ENCODE assay signal across 20 cellular contexts in the genomic region with DNA sequence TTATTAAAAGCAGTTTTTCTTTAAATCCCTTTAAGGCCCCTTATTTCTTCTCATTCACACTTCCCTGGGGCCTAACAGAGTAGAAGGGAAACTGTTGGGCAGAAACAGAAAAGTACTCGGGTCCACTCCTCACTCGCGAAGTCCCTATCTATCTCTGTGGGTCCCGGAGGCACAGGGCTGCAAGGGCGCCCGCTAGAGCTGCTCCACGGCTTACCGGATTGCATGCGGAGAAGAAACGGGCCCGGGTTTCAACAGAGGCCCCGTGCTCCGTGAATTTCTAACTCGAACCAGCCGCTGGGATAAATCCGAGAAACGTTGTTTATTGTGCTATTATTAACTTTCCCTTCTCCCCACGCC. TPM values are rescaled to one million over a fixed set of nuclear protein-coding genes. Genes with fewer than 3 reads are reported as not detected.
A peak's percentile ranks its signal among the peaks of the same experiment; 100 is the strongest.
DNase-seq lines count a peak whose midpoint lies in the region; ATAC-seq and TF ChIP-seq lines count a peak whose summit lies in the region.
"Had no signal": no experiment of that assay in that cellular context is flagged by ENCODE, and none has a peak within 500 bp of the region (broad histone marks: within the 10 kb centered on the region; RNA-seq: fewer than 3 reads in every experiment).

No MANE protein-coding gene starts in this region.

- H3K9ac ChIP-seq in endodermal cell (ENCODE audit: extremely low read depth, low read length, poor library complexity, severe bottlenecking): no peak overlapping the region
- no peak overlapping the region for H3K9ac ChIP-seq in mesendoderm (ENCODE audit: low read length)
- H3K9ac ChIP-seq: BLaER1 treated with 17β-estradiol and CSF1 and Interleukin-3, amounts not matched to agents 10 nM and 100 nM had no signal

- H2BK5ac ChIP-seq in mesendoderm (ENCODE audit: low read length): no peak overlapping the region

- peaks cover 4% of the 10 kb centered on the region for H3K9me3 Mint-ChIP-seq in endodermal cell

- ATAC-seq in Right ventricle myocardium superior (ENCODE audit: poor library complexity) (no peak), HG02840 (IDR thresholded peaks at IDR 0.05; ENCODE audit: low FRiP score, unreplicated experiment) (no peak)
- ATAC-seq: HCT116, Panc1 had no signal

- H3K27ac ChIP-seq in left ventricle myocardium inferior (replicated peaks) (no peak overlapping the region), endodermal cell (ENCODE audit: low read depth, low read length) (no peak overlapping the region), mesendoderm (ENCODE audit: low read depth, low read length) (no peak overlapping the region), adrenal gland (no peak overlapping the region)
- H3K27ac ChIP-seq: BLaER1 treated with 17β-estradiol and CSF1 and Interleukin-3, amounts not matched to agents 10 nM and 100 nM; HL-60 had no signal

- no peak overlapping the region for H3K23ac ChIP-seq in mesendoderm (ENCODE audit: low read length)

- DNase-seq in left ventricle myocardium inferior (no peak), Right ventricle myocardium superior (no peak), endodermal cell (peak; percentile 60), mesendoderm (no peak), NCI-H345 (lab: John Stamatoyannopoulos, UW) (no peak), RPMI8226 (no peak), adrenal gland (no peak)
- DNase-seq: 8988T, KG1, NCI-H1092 treated with DMSO at 0.1 percent for 48 hours, NCI-H187, NCI-H2171, NCI-H82, SHP77 had no signal

- no peak for TF ChIP-seq CTCF in left ventricle myocardium inferior (IDR thresholded peaks at IDR 0.05; ENCODE audit: borderline replicate concordance)
- TF ChIP-seq CTCF in endodermal cell (conservative IDR thresholded peaks at IDR 0.05): no peak
- no peak for TF ChIP-seq CTCF in adrenal gland (IDR thresholded peaks at IDR 0.05)

- no peak overlapping the region for H4K5ac ChIP-seq in mesendoderm (ENCODE audit: low read length)

- H3K4me1 Mint-ChIP-seq in endodermal cell: peaks cover 24% of the 10 kb centered on the region

- H3K27me3 ChIP-seq in left ventricle myocardium inferior (ENCODE audit: low read depth) (peaks cover 99% of the 10 kb centered on the region), endodermal cell (ENCODE audit: control insufficient read depth, insufficient read depth, low read length, poor library complexity, severe bottlenecking) (peaks cover 90% of the 10 kb centered on the region), mesendoderm (ENCODE audit: insufficient read depth, low read length, poor library complexity) (peaks cover 59% of the 10 kb centered on the region), adrenal gland (peaks cover 77% of the 10 kb centered on the region)

- H3K9me3 ChIP-seq in left ventricle myocardium inferior (replicated peaks): no peaks in the 10 kb centered on the region
- H3K9me3 ChIP-seq in endodermal cell (ENCODE audit: control insufficient read depth, low read length): no peaks in the 10 kb centered on the region
- H3K9me3 ChIP-seq in adrenal gland (replicated peaks in 1 of 3): no peaks in the 10 kb centered on the region

- H3K4me1 ChIP-seq in left ventricle myocardium inferior (peaks cover 49% of the 10 kb centered on the region), endodermal cell (ENCODE audit: control insufficient read depth, insufficient read depth, low read length) (no peaks in the 10 kb centered on the region), mesendoderm (ENCODE audit: control insufficient read depth, low read depth, low read length) (no peaks in the 10 kb centered on the region), adrenal gland (replicated peaks in 1 of 2) (peaks cover 0 to 7% of the 10 kb centered on the region in 2 donors)

- H3K79me2 ChIP-seq in mesendoderm (ENCODE audit: control insufficient read depth, insufficient read depth, low read length): no peaks in the 10 kb centered on the region

- H3K27me3 Mint-ChIP-seq in endodermal cell (ENCODE audit: insufficient read depth): peaks cover 93% of the 10 kb centered on the region

- H2BK120ac ChIP-seq in mesendoderm (ENCODE audit: low read depth, low read length): no peak overlapping the region

- no peak overlapping the region for H3K56ac ChIP-seq in mesendoderm (ENCODE audit: low read length)

- TF ChIP-seq POLR2A in adrenal gland (IDR thresholded peaks at IDR 0.05): no peak

- H3K27ac Mint-ChIP-seq in endodermal cell: no peak overlapping the region

- no peak overlapping the region for H3K4ac ChIP-seq in mesendoderm (ENCODE audit: low read depth, low read length)

- H3K36me3 ChIP-seq in left ventricle myocardium inferior (no peaks in the 10 kb centered on the region), endodermal cell (ENCODE audit: control insufficient read depth, insufficient read depth, low read length) (no peaks in the 10 kb centered on the region), mesendoderm (ENCODE audit: control insufficient read depth, insufficient read depth, low read length) (no peaks in the 10 kb centered on the region), adrenal gland (replicated peaks in 1 of 2) (no peaks in the 10 kb centered on the region)
- H3K36me3 ChIP-seq: BLaER1 treated with 17β-estradiol and CSF1 and Interleukin-3, amounts not matched to agents 10 nM and 100 nM had no signal

- H3K18ac ChIP-seq in mesendoderm (ENCODE audit: low read length): no peak overlapping the region

- no peak overlapping the region for H2AK5ac ChIP-seq in mesendoderm (ENCODE audit: low read length)

- no peaks in the 10 kb centered on the region for H3K36me3 Mint-ChIP-seq in endodermal cell (ENCODE audit: low read depth)

- H3K4me2 ChIP-seq in mesendoderm (ENCODE audit: low read length): peak overlapping the region; percentile 3
- H3K4me2 ChIP-seq: BLaER1 treated with 17β-estradiol and CSF1 and Interleukin-3, amounts not matched to agents 10 nM and 100 nM had no signal

- peak overlapping the region; percentile 38 for H3K4me3 Mint-ChIP-seq in endodermal cell

- no peaks in the 10 kb centered on the region for H3K79me1 ChIP-seq in mesendoderm (ENCODE audit: low read length)

- H4K8ac ChIP-seq in mesendoderm (ENCODE audit: low read depth, low read length): no peak overlapping the region

- no peak overlapping the region for H2BK15ac ChIP-seq in mesendoderm (replicated peaks; ENCODE audit: low read depth)

- H3K4me3 ChIP-seq in left ventricle myocardium inferior (peak overlapping the region; percentile 33), endodermal cell (ENCODE audit: low read length) (no peak overlapping the region), mesendoderm (ENCODE audit: low read length) (no peak overlapping the region), adrenal gland (no peak overlapping the region)
- H3K4me3 ChIP-seq: BLaER1 treated with 17β-estradiol and CSF1 and Interleukin-3, amounts not matched to agents 10 nM and 100 nM had no signal

- intact Hi-C loops in left ventricle myocardium inferior (cut with micrococcal nuclease): no loop called here
- intact Hi-C loops in Right ventricle myocardium superior (cut with DNase I): no loop called here
- intact Hi-C loops in adrenal gland (cut with DNase I): no loop called here

- WGBS in endodermal cell (ENCODE audit: insufficient coverage in 1 of 2, insufficient read length in 1 of 2), 2 experiments: 8 to 14% methylated on average over 11 to 18 of the region's 18 CpGs
- WGBS in mesendoderm (ENCODE audit: extremely low coverage, insufficient coverage, low lambda C conversion rate): no CpG with 5 or more reads among the region's 18 CpGs
- WGBS in adrenal gland, 4 donors: 6 to 11% (median 7%) methylated on average over 18 of the region's 18 CpGs

RNA-seq across cellular contexts. Expression of a gene that starts 4.3 kb away (rescaled TPM):
- total RNA-seq in left ventricle myocardium inferior (0.77 TPM), Right ventricle myocardium superior (1.5 TPM), endodermal cell (1 to 10 TPM in 1 of 2 donors, under 1 TPM in 1; 0.15 to 1.3 TPM), adrenal gland (under 1 TPM in 5 of 8 donors, not detected in 3; 0.08 to 0.91 (median 0.14) TPM)
- 15.0 TPM for polyA plus RNA-seq in endodermal cell (2013, experiment 1 of 2)
- 19.2 TPM for polyA plus RNA-seq in endodermal cell (2013, experiment 2 of 2)
- polyA plus RNA-seq in mesendoderm (2013, experiment 1 of 2): 12.0 TPM
- polyA plus RNA-seq in mesendoderm (2013, experiment 2 of 2): 11.7 TPM
- polyA plus RNA-seq in adrenal gland: 1 to 10 TPM in 2 of 3 donors, under 1 TPM in 1; 0.27 to 1.3 (median 1.0) TPM
- total RNA-seq: M059J had no signal
